In genomic region chr15:29657476-29657817, GRCh38 we compare ENCODE assay signal across 8 cellular contexts.
A peak's percentile ranks its signal among the peaks of the same experiment; 100 is the strongest.
DNase-seq lines count a peak whose midpoint lies in the region; ATAC-seq, FAIRE-seq and TF ChIP-seq lines count a peak whose summit lies in the region.
"Not testable (repeated sequence)": the region's sequence is repeated elsewhere in the genome, so short reads cannot be mapped to it uniquely, and the experiment has no call there.

No MANE protein-coding gene starts in this region.

- TF ChIP-seq EP300 in HepG2 (IDR thresholded peaks at IDR 0.05; ENCODE audit: low read depth in 2 of 2, low read length in 2 of 2); HepG2 (CRISPR knock-in tag; IDR thresholded peaks at IDR 0.05; ENCODE audit: borderline replicate concordance): not testable (repeated sequence)

- not testable (repeated sequence) for H2AK5ac ChIP-seq in IMR-90 (ENCODE audit: low read depth, low read length)

- not testable (repeated sequence) for H2AK9ac ChIP-seq in IMR-90 (replicated peaks; ENCODE audit: low read depth, low read length, poor library complexity)

- H2AFZ ChIP-seq in HCT116 (ENCODE audit: low read depth, low read length, poor library complexity, severe bottlenecking) = peak overlapping the region; percentile 91
- H2AFZ ChIP-seq in IMR-90 (replicated peaks; ENCODE audit: low read length, poor library complexity); HepG2 (ENCODE audit: low read length); smooth muscle cell (ENCODE audit: low read depth): not testable (repeated sequence)

- H3K18ac ChIP-seq in IMR-90 (ENCODE audit: low read depth, low read length) = not testable (repeated sequence)

- not testable (repeated sequence) for H3K9me2 ChIP-seq in HCT116 (ENCODE audit: insufficient read depth)

- H3K23ac ChIP-seq in IMR-90 (ENCODE audit: low read depth, low read length) = not testable (repeated sequence)

- not testable (repeated sequence) for TF ChIP-seq RAD21 in HCT116 (IDR thresholded peaks at IDR 0.05; ENCODE audit: low read depth); IMR-90 (IDR thresholded peaks at IDR 0.05; ENCODE audit: low read length); HepG2 (CRISPR knock-in tag; IDR thresholded peaks at IDR 0.05)

- H3K4me3 ChIP-seq in Caco-2 (ENCODE audit: low read depth, low read length) = peak overlapping the region; percentile 38
- peak overlapping the region in 1 of 2 experiments; percentile 54; a peak in 3 of 4 replicates for H3K4me3 ChIP-seq in HCT116 (replicated peaks in 1 of 2; ENCODE audit: low read depth in 1 of 2, low read length in 2 of 2)
- not testable (repeated sequence) for H3K4me3 ChIP-seq in IMR-90 (ENCODE audit: insufficient read depth, low read depth, low read length); HepG2 (replicated peaks in 1 of 3; ENCODE audit: insufficient read depth in 1 of 3, low read depth in 2 of 3, low read length in 3 of 3); smooth muscle cell

- not testable (repeated sequence) for H3K36me3 ChIP-seq in Caco-2 (ENCODE audit: control insufficient read depth, insufficient read depth, low read length); HCT116 (ENCODE audit: control insufficient read depth in 1 of 2, insufficient read depth in 2 of 2, low read length in 2 of 2); IMR-90 (ENCODE audit: control insufficient read depth, insufficient read depth, low read length); HepG2 (replicated peaks in 1 of 2; ENCODE audit: control insufficient read depth in 1 of 2, insufficient read depth in 2 of 2, low read length in 2 of 2); smooth muscle cell (ENCODE audit: low read depth)

- CTCF ChIA-PET in Caco-2 (lab: Charles Lee) = interaction anchor here (0.7 to 1.2 kb wide), 7 partner anchors 11 to 418 kb away, joined by 3 to 12 read pairs (median 4); no protein-coding TSS in a partner anchor
- CTCF ChIA-PET in HCT116 (lab: Charles Lee) = interaction anchor here (0.7 to 1.9 kb wide), 9 partner anchors 34 to 555 kb away, joined by 3 to 13 read pairs (median 4); no protein-coding TSS in a partner anchor
- CTCF ChIA-PET in IMR-90 (lab: Yijun Ruan, JAX); HepG2 (lab: Yijun Ruan, JAX; ENCODE audit: low intra/inter-chr PET ratio, low total read pairs): not testable (repeated sequence)

- not testable (repeated sequence) for TF ChIP-seq CTCF in 22Rv1 (IDR thresholded peaks at IDR 0.05); Caco-2 (IDR thresholded peaks at IDR 0.05; ENCODE audit: insufficient read depth in 1 of 2, low read depth in 1 of 2, low read length in 1 of 2, severe bottlenecking in 1 of 2, unreplicated experiment in 1 of 2); HCT116 (IDR thresholded peaks at IDR 0.05 in 2 of 3, conservative IDR thresholded peaks at IDR 0.05 in 1 of 3; ENCODE audit: borderline replicate concordance in 1 of 3, insufficient read depth in 1 of 3, low read depth in 2 of 3, low read length in 2 of 3); IMR-90 (conservative IDR thresholded peaks at IDR 0.05; ENCODE audit: low read depth, low read length); chondrocyte (IDR thresholded peaks at IDR 0.05); HepG2 (CRISPR knock-in tag; IDR thresholded peaks at IDR 0.05); smooth muscle cell (IDR thresholded peaks at IDR 0.05; ENCODE audit: borderline replicate concordance, insufficient read depth, poor library complexity, severe bottlenecking)

- not testable (repeated sequence) for H4K5ac ChIP-seq in IMR-90 (ENCODE audit: low read depth, low read length)

- H2BK15ac ChIP-seq in IMR-90 (ENCODE audit: low read depth, low read length) = not testable (repeated sequence)

- H3K9me3 Mint-ChIP-seq in Caco-2 (ENCODE audit: unreplicated experiment); chondrocyte (ENCODE audit: low read depth): not testable (repeated sequence)

- H4K20me1 ChIP-seq in HCT116 (ENCODE audit: insufficient read depth); IMR-90 (ENCODE audit: insufficient read depth, low read length); HepG2 (ENCODE audit: insufficient read depth, low read length); smooth muscle cell (ENCODE audit: low read depth): not testable (repeated sequence)

- not testable (repeated sequence) for H3K4ac ChIP-seq in IMR-90 (ENCODE audit: low read depth, low read length)

- H3K79me1 ChIP-seq in IMR-90 (ENCODE audit: low read depth in 1 of 2, low read length in 2 of 2) = not testable (repeated sequence)

- not testable (repeated sequence) for H3K56ac ChIP-seq in IMR-90 (ENCODE audit: extremely low read depth, insufficient read depth, low read length)

- dilution Hi-C loops in IMR-90 (cut with HindIII; ENCODE audit: low sequenced_read_pairs, unreplicated experiment) = not testable (repeated sequence)

- H3K4me2 ChIP-seq in HCT116 (ENCODE audit: low read length) (peak overlapping the region; percentile 69), smooth muscle cell (peak overlapping the region; percentile 78)
- H3K4me2 ChIP-seq in IMR-90 (ENCODE audit: low read depth, low read length); HepG2 (ENCODE audit: low read depth, low read length): not testable (repeated sequence)

- not testable (repeated sequence) for H3K9ac ChIP-seq in HCT116 (ENCODE audit: low read length); IMR-90 (ENCODE audit: low read depth, low read length); HepG2 (ENCODE audit: insufficient read depth, low read depth, low read length); smooth muscle cell (ENCODE audit: low read depth)

- no CpG with 5 or more reads among the region's 6 CpGs for WGBS in IMR-90 (ENCODE audit: extremely low coverage in 2 of 2, insufficient read length in 1 of 2), 2 experiments
- 53% methylated on average over 6 of the region's 6 CpGs for WGBS in HepG2 (ENCODE audit: low lambda C conversion rate)
- 88% methylated on average over 6 of the region's 6 CpGs for WGBS in smooth muscle cell (ENCODE audit: low lambda C conversion rate)

- H2BK5ac ChIP-seq in IMR-90 (ENCODE audit: low read depth, low read length, poor library complexity, severe bottlenecking) = not testable (repeated sequence)

- H3K9me1 ChIP-seq in IMR-90 (ENCODE audit: insufficient read depth, low read length) = not testable (repeated sequence)

- not testable (repeated sequence) for H4K91ac ChIP-seq in IMR-90 (ENCODE audit: insufficient read depth, low read depth, low read length)

- not testable (repeated sequence) for H3F3A ChIP-seq in smooth muscle cell (ENCODE audit: low read depth)

- BruUV-seq in Caco-2 (replicated peaks; lab: Mats Ljungman, UMichigan); HCT116 (replicated peaks; lab: Mats Ljungman, UMichigan); IMR-90 (replicated peaks; lab: Mats Ljungman, UMichigan); HepG2 (replicated peaks; lab: Mats Ljungman, UMichigan): not testable (repeated sequence)

- H3K14ac ChIP-seq in IMR-90 (replicated peaks; ENCODE audit: low read depth, low read length) = not testable (repeated sequence)

- H3K4me1 ChIP-seq in Caco-2; HCT116 (ENCODE audit: control insufficient read depth in 1 of 2, insufficient read depth in 2 of 2, low read length in 2 of 2); IMR-90 (ENCODE audit: control insufficient read depth, insufficient read depth, low read length); HepG2 (ENCODE audit: insufficient read depth, low read length); smooth muscle cell (ENCODE audit: low read depth): not testable (repeated sequence)

- not testable (repeated sequence) for H3K27ac Mint-ChIP-seq in Caco-2 (ENCODE audit: unreplicated experiment); chondrocyte (ENCODE audit: unreplicated experiment)

- FAIRE-seq in HepG2 (lab: Jason Lieb, UNC) = not testable (repeated sequence)

- not testable (repeated sequence) for H4K8ac ChIP-seq in IMR-90 (ENCODE audit: low read depth in 2 of 2, low read length in 2 of 2)

- DNase-seq in Caco-2 (peak in 1 of 2 experiments; percentile 47), SHP77 treated with DMSO at 0.1 percent for 48 hours (lab: John Stamatoyannopoulos, UW) (peak; percentile 9)
- DNase-seq in HCT116 (ENCODE audit: low read depth, low spot score); IMR-90; chondrocyte (ENCODE audit: low spot score); HepG2 (ENCODE audit: low spot score); smooth muscle cell (lab: John Stamatoyannopoulos, UW; ENCODE audit: unreplicated experiment): not testable (repeated sequence)

- H3K27me3 Mint-ChIP-seq in Caco-2 (ENCODE audit: insufficient read depth, unreplicated experiment); chondrocyte (ENCODE audit: low read depth): not testable (repeated sequence)

- H2BK20ac ChIP-seq in IMR-90 (ENCODE audit: low read depth, low read length) = not testable (repeated sequence)

- not testable (repeated sequence) for H2BK120ac ChIP-seq in IMR-90 (ENCODE audit: low read depth, low read length)

- H3K27ac ChIP-seq in 22Rv1 = peak overlapping the region; percentile 43; the same call in 1 of the 2 replicates
- not testable (repeated sequence) for H3K27ac ChIP-seq in HCT116 (ENCODE audit: low read depth, low read length); IMR-90 (ENCODE audit: insufficient read depth, low read length); HepG2 (ENCODE audit: extremely low read length, insufficient read depth, low read length); smooth muscle cell (ENCODE audit: low read depth)

- RAD21 ChIA-PET in HCT116 (lab: Charles Lee; ENCODE audit: low non-redundant PET in 1 of 2, low total read pairs in 2 of 2, uncharacterized antibody in 2 of 2, unreplicated experiment in 2 of 2) = interaction anchor here in 1 of 2 experiments (0.6 kb wide), 1 partner anchor 278 kb away, joined by 3 read pairs; no protein-coding TSS in a partner anchor

- H3K4me1 Mint-ChIP-seq in Caco-2 (ENCODE audit: low read depth, unreplicated experiment); chondrocyte (ENCODE audit: low read depth): not testable (repeated sequence)

- in situ Hi-C loops in IMR-90 (cut with MboI; ENCODE audit: low sequenced_read_pairs) (loop anchor here (25.0 kb wide), 1 partner anchor 405 kb away; no protein-coding TSS in a partner anchor), HepG2 (cut with HindIII; ENCODE audit: extremely low pct_ligation_motif_present, low pct_unique_long_range_greater_than_20kb) (loop anchor here (25.0 kb wide), 1 partner anchor 405 kb away; no protein-coding TSS in a partner anchor)

- H3K4me3 Mint-ChIP-seq in Caco-2 (ENCODE audit: unreplicated experiment) = peak overlapping the region; percentile 76
- peak overlapping the region; percentile 37 for H3K4me3 Mint-ChIP-seq in chondrocyte (ENCODE audit: unreplicated experiment)

- not testable (repeated sequence) for H3K27me3 ChIP-seq in Caco-2 (replicated peaks; ENCODE audit: control insufficient read depth, insufficient read depth, low read length); HCT116 (ENCODE audit: insufficient read depth, low read length); IMR-90 (ENCODE audit: control insufficient read depth, insufficient read depth, low read length); HepG2 (ENCODE audit: control insufficient read depth in 1 of 2, insufficient read depth in 2 of 2, low read length in 2 of 2); smooth muscle cell (ENCODE audit: low read depth)

- POLR2A ChIA-PET in Caco-2 (lab: Charles Lee); HCT116 (lab: Charles Lee); IMR-90 (lab: Charles Lee; ENCODE audit: unreplicated experiment); HepG2 (lab: Yijun Ruan, JAX): not testable (repeated sequence)

- not testable (repeated sequence) for H3K79me2 ChIP-seq in HCT116 (ENCODE audit: insufficient read depth, low read length); HepG2 (ENCODE audit: insufficient read depth, low read length); smooth muscle cell (ENCODE audit: low read depth)

- TF ChIP-seq POLR2A in HCT116 (IDR thresholded peaks at IDR 0.05; ENCODE audit: borderline replicate concordance, extremely low read depth, insufficient read depth, insufficient read length); IMR-90 (IDR thresholded peaks at IDR 0.05; ENCODE audit: low read depth, low read length); HepG2 (IDR thresholded peaks at IDR 0.05; ENCODE audit: insufficient read depth in 1 of 2, low read depth in 2 of 2, low read length in 2 of 2): not testable (repeated sequence)

- not testable (repeated sequence) for H3K36me3 Mint-ChIP-seq in Caco-2 (ENCODE audit: insufficient read depth, unreplicated experiment); chondrocyte (ENCODE audit: low read depth)

- ATAC-seq in HCT116 = peak; percentile 58
- not testable (repeated sequence) for ATAC-seq in IMR-90 (ENCODE audit: low read depth); HepG2

- intact Hi-C loops in Caco-2 (cut with micrococcal nuclease; ENCODE audit: unreplicated experiment); IMR-90 (cut with micrococcal nuclease); HepG2 (cut with micrococcal nuclease; ENCODE audit: unreplicated experiment): not testable (repeated sequence)
- intact Hi-C loops in HCT116 (cut with micrococcal nuclease) = loop anchor here (2.0 kb wide), 1 partner anchor 373 kb away; no protein-coding TSS in a partner anchor

- peaks cover 15% of the 10 kb centered on the region; the same call in 1 of the 2 replicates for H3K9me3 ChIP-seq in Caco-2
- not testable (repeated sequence) for H3K9me3 ChIP-seq in HCT116 (ENCODE audit: control insufficient read depth in 1 of 2, insufficient read depth in 1 of 2, low read depth in 1 of 2, low read length in 2 of 2); IMR-90 (ENCODE audit: control insufficient read depth, insufficient read depth, low read length); HepG2 (ENCODE audit: low read length); smooth muscle cell (replicated peaks; ENCODE audit: low read depth)
